Comparison of ENCODE assay signal across 16 cellular contexts in genomic region chr2:71554706-71555056, GRCh38.
A peak's percentile ranks its signal among the peaks of the same experiment; 100 is the strongest.
DNase-seq lines count a peak whose midpoint lies in the region; ATAC-seq and TF ChIP-seq lines count a peak whose summit lies in the region.
"Had no signal": no experiment of that assay in that cellular context is flagged by ENCODE, and none has a peak within 500 bp of the region (broad histone marks: within the 10 kb centered on the region; RNA-seq: fewer than 3 reads in every experiment).

No MANE protein-coding gene starts in this region.

- TF ChIP-seq CTCF in lower lobe of right lung (IDR thresholded peaks at IDR 0.05): no peak

- no peaks in the 10 kb centered on the region for H3K36me3 Mint-ChIP-seq in activated naive CD8-positive, alpha-beta T cell treated with anti-CD3 and anti-CD28 coated beads, Interleukin-2, amount 10 ng/mL, durations not matched to agents 7 days and 5 days
- no peaks in the 10 kb centered on the region for H3K36me3 Mint-ChIP-seq in activated naive CD8-positive, alpha-beta T cell treated with anti-CD3 and anti-CD28 coated beads, Interleukin-2, amount 50 U/mL, for 24 hours (ENCODE audit: low read depth)
- H3K36me3 Mint-ChIP-seq in T-helper 17 cell (ENCODE audit: low read depth): peaks cover 4% of the 10 kb centered on the region
- H3K36me3 Mint-ChIP-seq in stimulated activated effector memory CD8-positive, alpha-beta T cell treated with anti-CD3 and anti-CD28 coated beads, Interleukin-12 subunit alpha, Interleukin-12 subunit beta, amount 100 ng/mL, for 72 hours: no peaks in the 10 kb centered on the region

- POLR2A ChIA-PET in activated naive CD8-positive, alpha-beta T cell treated with anti-CD3 and anti-CD28 coated beads, Interleukin-2, amount 10 ng/mL, durations not matched to agents 7 days and 5 days (lab: Charles Lee): no interaction called here

- peaks cover 11% of the 10 kb centered on the region for H3K36me3 ChIP-seq in lower lobe of right lung

- no peaks in the 10 kb centered on the region for H3K9me3 Mint-ChIP-seq in activated naive CD8-positive, alpha-beta T cell treated with anti-CD3 and anti-CD28 coated beads, Interleukin-2, amount 10 ng/mL, durations not matched to agents 7 days and 5 days
- H3K9me3 Mint-ChIP-seq in activated naive CD8-positive, alpha-beta T cell treated with anti-CD3 and anti-CD28 coated beads, Interleukin-2, amount 50 U/mL, for 24 hours: no peaks in the 10 kb centered on the region
- no peaks in the 10 kb centered on the region for H3K9me3 Mint-ChIP-seq in stimulated activated effector memory CD8-positive, alpha-beta T cell treated with anti-CD3 and anti-CD28 coated beads, Interleukin-12 subunit alpha, Interleukin-12 subunit beta, amount 100 ng/mL, for 72 hours
- H3K9me3 Mint-ChIP-seq: CD4-positive, alpha-beta T cell had no signal

- H3K27ac ChIP-seq in lower lobe of right lung: no peak overlapping the region
- H3K27ac ChIP-seq: GM23248 had no signal

- DNase-seq in activated naive CD8-positive, alpha-beta T cell treated with anti-CD3 and anti-CD28 coated beads, Interleukin-2, amount 10 ng/mL, durations not matched to agents 7 days and 5 days: no peak
- DNase-seq in activated naive CD8-positive, alpha-beta T cell treated with anti-CD3 and anti-CD28 coated beads, Interleukin-2, amount 50 U/mL, for 24 hours: no peak
- DNase-seq in T-helper 17 cell (no peak), lower lobe of right lung (peak; percentile 20), DMS79 treated with DMSO at 0.1 percent for 48 hours (lab: John Stamatoyannopoulos, UW) (no peak), nucleus accumbens (lab: John Stamatoyannopoulos, UW) (no peak)
- no peak for DNase-seq in stimulated activated effector memory CD8-positive, alpha-beta T cell treated with anti-CD3 and anti-CD28 coated beads, Interleukin-12 subunit alpha, Interleukin-12 subunit beta, amount 100 ng/mL, for 72 hours (ENCODE audit: low spot score in 2 of 2)
- DNase-seq: ACHN; C1 segment of cervical spinal cord; Calu3; CD4-positive, alpha-beta T cell; DMS 273 treated with DMSO at 0.1 percent for 48 hours; GM23248 had no signal

- no peak for ATAC-seq in activated naive CD8-positive, alpha-beta T cell treated with anti-CD3 and anti-CD28 coated beads, Interleukin-2, amount 10 ng/mL, durations not matched to agents 7 days and 5 days (ENCODE audit: low read depth)
- no peak for ATAC-seq in activated naive CD8-positive, alpha-beta T cell treated with anti-CD3 and anti-CD28 coated beads, Interleukin-2, amount 50 U/mL, for 24 hours
- ATAC-seq in T-helper 17 cell (no peak), lower lobe of right lung (no peak), GM21526 (IDR thresholded peaks at IDR 0.05; ENCODE audit: low FRiP score, unreplicated experiment) (no peak)
- no peak for ATAC-seq in stimulated activated effector memory CD8-positive, alpha-beta T cell treated with anti-CD3 and anti-CD28 coated beads, Interleukin-12 subunit alpha, Interleukin-12 subunit beta, amount 100 ng/mL, for 72 hours
- ATAC-seq: GM12878 had no signal

- no peaks in the 10 kb centered on the region for H3K4me1 Mint-ChIP-seq in activated naive CD8-positive, alpha-beta T cell treated with anti-CD3 and anti-CD28 coated beads, Interleukin-2, amount 10 ng/mL, durations not matched to agents 7 days and 5 days
- no peaks in the 10 kb centered on the region for H3K4me1 Mint-ChIP-seq in activated naive CD8-positive, alpha-beta T cell treated with anti-CD3 and anti-CD28 coated beads, Interleukin-2, amount 50 U/mL, for 24 hours
- H3K4me1 Mint-ChIP-seq in T-helper 17 cell: peaks cover 5% of the 10 kb centered on the region
- H3K4me1 Mint-ChIP-seq in stimulated activated effector memory CD8-positive, alpha-beta T cell treated with anti-CD3 and anti-CD28 coated beads, Interleukin-12 subunit alpha, Interleukin-12 subunit beta, amount 100 ng/mL, for 72 hours: peaks cover 8% of the 10 kb centered on the region
- H3K4me1 Mint-ChIP-seq: B cell had no signal

- H3K4me3 ChIP-seq in lower lobe of right lung: no peak overlapping the region
- H3K4me3 ChIP-seq: GM12878, GM23248 had no signal

- no peaks in the 10 kb centered on the region for H3K27me3 ChIP-seq in lower lobe of right lung (ENCODE audit: low read depth)

- peaks cover 7% of the 10 kb centered on the region for H3K27me3 Mint-ChIP-seq in activated naive CD8-positive, alpha-beta T cell treated with anti-CD3 and anti-CD28 coated beads, Interleukin-2, amount 10 ng/mL, durations not matched to agents 7 days and 5 days
- H3K27me3 Mint-ChIP-seq in activated naive CD8-positive, alpha-beta T cell treated with anti-CD3 and anti-CD28 coated beads, Interleukin-2, amount 50 U/mL, for 24 hours: no peaks in the 10 kb centered on the region
- peaks cover 26% of the 10 kb centered on the region for H3K27me3 Mint-ChIP-seq in T-helper 17 cell
- H3K27me3 Mint-ChIP-seq: CD4-positive, alpha-beta T cell had no signal

- no peaks in the 10 kb centered on the region for H3K4me1 ChIP-seq in lower lobe of right lung

- peak overlapping the region; percentile 2 for H3K27ac Mint-ChIP-seq in activated naive CD8-positive, alpha-beta T cell treated with anti-CD3 and anti-CD28 coated beads, Interleukin-2, amount 10 ng/mL, durations not matched to agents 7 days and 5 days
- H3K27ac Mint-ChIP-seq in activated naive CD8-positive, alpha-beta T cell treated with anti-CD3 and anti-CD28 coated beads, Interleukin-2, amount 50 U/mL, for 24 hours: no peak overlapping the region
- H3K27ac Mint-ChIP-seq in T-helper 17 cell: peak overlapping the region; percentile 53
- peak overlapping the region; percentile 23 for H3K27ac Mint-ChIP-seq in stimulated activated effector memory CD8-positive, alpha-beta T cell treated with anti-CD3 and anti-CD28 coated beads, Interleukin-12 subunit alpha, Interleukin-12 subunit beta, amount 100 ng/mL, for 72 hours
- H3K27ac Mint-ChIP-seq: B cell; CD4-positive, alpha-beta T cell had no signal

- intact Hi-C loops in lower lobe of right lung (cut with DNase I): no loop called here

- no peaks in the 10 kb centered on the region for H3K9me3 ChIP-seq in T-helper 17 cell (ENCODE audit: control insufficient read depth, low read length, poor library complexity, severe bottlenecking)
- H3K9me3 ChIP-seq in lower lobe of right lung: no peaks in the 10 kb centered on the region

- no peak overlapping the region for H3K4me3 Mint-ChIP-seq in activated naive CD8-positive, alpha-beta T cell treated with anti-CD3 and anti-CD28 coated beads, Interleukin-2, amount 10 ng/mL, durations not matched to agents 7 days and 5 days
- no peak overlapping the region for H3K4me3 Mint-ChIP-seq in activated naive CD8-positive, alpha-beta T cell treated with anti-CD3 and anti-CD28 coated beads, Interleukin-2, amount 50 U/mL, for 24 hours
- H3K4me3 Mint-ChIP-seq in T-helper 17 cell: no peak overlapping the region
- H3K4me3 Mint-ChIP-seq in stimulated activated effector memory CD8-positive, alpha-beta T cell treated with anti-CD3 and anti-CD28 coated beads, Interleukin-12 subunit alpha, Interleukin-12 subunit beta, amount 100 ng/mL, for 72 hours: no peak overlapping the region
- H3K4me3 Mint-ChIP-seq: B cell; CD4-positive, alpha-beta T cell had no signal
